ENCODE assay signal across 35 cellular contexts in genomic region chr5:36491860-36492259, GRCh38.
DNase-seq lines count a peak whose midpoint lies in the region; ATAC-seq, FAIRE-seq and TF ChIP-seq lines count a peak whose summit lies in the region.
"Had no signal": no experiment of that assay in that cellular context is flagged by ENCODE, and none has a peak within 500 bp of the region (broad histone marks: within the 10 kb centered on the region; RNA-seq: fewer than 3 reads in every experiment).

No MANE protein-coding gene starts in this region.

- 20 to 43% (median 31%) methylated on average over 7 of the region's 7 CpGs for WGBS in small intestine, 3 donors

- H3K9me3 Mint-ChIP-seq in MCF 10A (ENCODE audit: unreplicated experiment): no peaks in the 10 kb centered on the region
- H3K9me3 Mint-ChIP-seq: activated naive CD8-positive, alpha-beta T cell treated with anti-CD3 and anti-CD28 coated beads, Interleukin-2, amount 10 ng/mL, durations not matched to agents 7 days and 5 days; activated T-cell treated with anti-CD3 and anti-CD28 coated beads, Interleukin-2, amount 50 U/mL, for 24 hours; CD8-positive, alpha-beta T cell; dendritic cell treated with granulocyte-macrophage colony-stimulating factor and Interleukin-4, amounts not matched to agents 40 ng/mL and 50 ng/mL, for 4 days; T-cell had no signal

- H3K36me3 Mint-ChIP-seq in MCF 10A (ENCODE audit: insufficient read depth, unreplicated experiment): no peaks in the 10 kb centered on the region
- H3K36me3 Mint-ChIP-seq: activated naive CD8-positive, alpha-beta T cell treated with anti-CD3 and anti-CD28 coated beads, Interleukin-2, amount 10 ng/mL, durations not matched to agents 7 days and 5 days; CD8-positive, alpha-beta T cell; T-cell had no signal

- H3K36me3 ChIP-seq in WERI-Rb-1 (no peaks in the 10 kb centered on the region), left lung (no peaks in the 10 kb centered on the region), small intestine (ENCODE audit: control insufficient read depth in 2 of 2, insufficient read depth in 2 of 2, low read length in 2 of 2) (no peaks in the 10 kb centered on the region)
- H3K36me3 ChIP-seq: BE2C, esophagus squamous epithelium, neutrophil, Peyer's patch, right lobe of liver, tibial artery had no signal

- peaks cover 25% of the 10 kb centered on the region for H3K4me1 Mint-ChIP-seq in MCF 10A (ENCODE audit: insufficient read depth, unreplicated experiment)
- H3K4me1 Mint-ChIP-seq: T-cell had no signal

- no peak for FAIRE-seq in small intestine (lab: Jason Lieb, UNC)
- FAIRE-seq: A549, endometrium, GM12891, H1 had no signal

- DNase-seq in left ventricle myocardium superior: peak; percentile 27
- DNase-seq in cardiac septum (ENCODE audit: low spot score): no peak
- DNase-seq in WERI-Rb-1: peak; percentile 55
- peak in 1 of 2 donors; percentile 60 for DNase-seq in left lung
- DNase-seq in small intestine: peak; percentile 2
- no peak for DNase-seq in MCF 10A (ENCODE audit: unreplicated experiment)
- no peak for DNase-seq in coronary artery (ENCODE audit: low spot score)
- no peak for DNase-seq in UCSD-AML1 (lab: John Stamatoyannopoulos, UW; ENCODE audit: unreplicated experiment)
- DNase-seq: activated CD4-positive, alpha-beta T cell treated with anti-CD3 and anti-CD28 coated beads, Interleukin-2, amount 50 U/mL, for 1 hour; activated CD4-positive, CD25-positive, alpha-beta regulatory T cell; activated effector memory CD4-positive, alpha-beta T cell treated with anti-CD3 and anti-CD28 coated beads, Interleukin-2, amount 50 U/mL, for 16 hours; activated naive CD8-positive, alpha-beta T cell treated with anti-CD3 and anti-CD28 coated beads, Interleukin-2, amount 10 ng/mL, durations not matched to agents 7 days and 5 days; activated T-cell treated with anti-CD3 and anti-CD28 coated beads, Interleukin-2, amount 50 U/mL, for 24 hours; aorta; BE2C; CD8-positive, alpha-beta T cell; esophagus squamous epithelium; MV-4-11; NCI-H1436; NCI-H2081 treated with DMSO at 0.1 percent for 48 hours; NCI-H446; NCI-H748 treated with DMSO at 0.1 percent for 48 hours; Peyer's patch; posterior cingulate gyrus; right lobe of liver; stimulated activated CD4-positive, alpha-beta T cell treated with anti-CD3 and anti-CD28 coated beads, Interleukin-4, amount 100 ng/mL, for 4 hours; T-cell had no signal

- no peaks in the 10 kb centered on the region for H3K27me3 Mint-ChIP-seq in MCF 10A (ENCODE audit: insufficient read depth, unreplicated experiment)

- no peaks in the 10 kb centered on the region for H3K9me3 ChIP-seq in WERI-Rb-1 (ENCODE audit: severe bottlenecking)
- H3K9me3 ChIP-seq in left lung: no peaks in the 10 kb centered on the region
- H3K9me3 ChIP-seq in small intestine (ENCODE audit: control insufficient read depth, low read depth): no peaks in the 10 kb centered on the region
- H3K9me3 ChIP-seq: A549, BE2C, esophagus squamous epithelium, neutrophil, Peyer's patch, right lobe of liver, tibial artery had no signal

- H3K4me1 ChIP-seq in left lung: no peaks in the 10 kb centered on the region
- no peaks in the 10 kb centered on the region for H3K4me1 ChIP-seq in small intestine (ENCODE audit: control insufficient read depth in 2 of 2, insufficient read depth in 1 of 2, low read depth in 1 of 2, low read length in 1 of 2)
- H3K4me1 ChIP-seq: A549, BE2C, Peyer's patch, right lobe of liver had no signal

- no TSS peak for BruUV-seq in MCF 10A (replicated peaks; lab: Mats Ljungman, UMichigan)

- H3K27ac Mint-ChIP-seq in MCF 10A (ENCODE audit: low read depth, unreplicated experiment): no peak overlapping the region
- H3K27ac Mint-ChIP-seq: activated naive CD8-positive, alpha-beta T cell treated with anti-CD3 and anti-CD28 coated beads, Interleukin-2, amount 10 ng/mL, durations not matched to agents 7 days and 5 days; activated T-cell treated with anti-CD3 and anti-CD28 coated beads, Interleukin-2, amount 50 U/mL, for 24 hours; CD8-positive, alpha-beta T cell; dendritic cell treated with granulocyte-macrophage colony-stimulating factor and Interleukin-4, amounts not matched to agents 40 ng/mL and 50 ng/mL, for 4 days; T-cell had no signal

- intact Hi-C loops in left ventricle myocardium superior (cut with micrococcal nuclease): no loop called here
- intact Hi-C loops in cardiac septum (cut with DNase I): no loop called here
- intact Hi-C loops in left lung (cut with DNase I): no loop called here
- intact Hi-C loops in MCF 10A (cut with micrococcal nuclease): no loop called here

- CTCF ChIA-PET in MCF 10A (lab: Yijun Ruan, JAX): interaction anchor here (0.5 to 4.7 kb wide), 7 partner anchors 10 to 204 kb away, joined by 3 to 38 read pairs (median 4); no protein-coding TSS in a partner anchor

- POLR2A ChIA-PET in MCF 10A (lab: Yijun Ruan, JAX): interaction anchor here (0.9 to 2.7 kb wide), 4 partner anchors 14 to 77 kb away, joined by 3 to 6 read pairs (median 3); no protein-coding TSS in a partner anchor

- no peak overlapping the region for H3K27ac ChIP-seq in WERI-Rb-1
- peak overlapping the region in 1 of 2 donors; percentile 30 for H3K27ac ChIP-seq in left lung
- H3K27ac ChIP-seq in small intestine (ENCODE audit: low read depth in 1 of 2, low read length in 1 of 2): no peak overlapping the region
- H3K27ac ChIP-seq in coronary artery: no peak overlapping the region
- H3K27ac ChIP-seq: A549, esophagus squamous epithelium, hepatocyte, neutrophil, Peyer's patch, right lobe of liver, tibial artery had no signal

- H3K27me3 ChIP-seq in WERI-Rb-1 (ENCODE audit: insufficient read depth, low read depth, severe bottlenecking) (no peaks in the 10 kb centered on the region), left lung (no peaks in the 10 kb centered on the region), small intestine (ENCODE audit: control insufficient read depth in 2 of 2, insufficient read depth in 2 of 2, low read length in 2 of 2) (no peaks in the 10 kb centered on the region)
- H3K27me3 ChIP-seq: hepatocyte, neutrophil, Peyer's patch, right lobe of liver had no signal

- H3K4me3 Mint-ChIP-seq in MCF 10A (ENCODE audit: unreplicated experiment): no peak overlapping the region
- H3K4me3 Mint-ChIP-seq: activated naive CD8-positive, alpha-beta T cell treated with anti-CD3 and anti-CD28 coated beads, Interleukin-2, amount 10 ng/mL, durations not matched to agents 7 days and 5 days; activated T-cell treated with anti-CD3 and anti-CD28 coated beads, Interleukin-2, amount 50 U/mL, for 24 hours; CD8-positive, alpha-beta T cell; dendritic cell treated with granulocyte-macrophage colony-stimulating factor and Interleukin-4, amounts not matched to agents 40 ng/mL and 50 ng/mL, for 4 days; T-cell had no signal

- peak; percentile 36 for ATAC-seq in left ventricle myocardium superior
- peak; percentile 83 for ATAC-seq in left lung
- ATAC-seq: A549; CD8-positive, alpha-beta T cell; right lobe of liver; T-cell had no signal

- TF ChIP-seq CTCF in WERI-Rb-1 (IDR thresholded peaks at IDR 0.05; ENCODE audit: low read depth, low read length) (no peak), left lung (IDR thresholded peaks at IDR 0.05) (no peak), MCF 10A (IDR thresholded peaks at IDR 0.05; ENCODE audit: unreplicated experiment) (no peak), coronary artery (IDR thresholded peaks at IDR 0.05) (no peak)

- H3K4me3 ChIP-seq in WERI-Rb-1 (ENCODE audit: low read depth, low read length) (no peak overlapping the region), left lung (no peak overlapping the region), small intestine (ENCODE audit: low read depth in 1 of 2, low read length in 2 of 2) (no peak overlapping the region), coronary artery (no peak overlapping the region)
- H3K4me3 ChIP-seq: A549, esophagus squamous epithelium, hepatocyte, Peyer's patch, right lobe of liver, tibial artery had no signal

Comparison
In these comparisons a context has a peak if more than half of its experiments do, and no peak if none do; other contexts are left out.
1. DNase-seq: peak in left ventricle myocardium superior (single experiment), WERI-Rb-1 (single experiment) and small intestine (single experiment); none in cardiac septum (single experiment), MCF 10A (single experiment), coronary artery (single experiment) and UCSD-AML1 (single experiment).